15 cellular contexts compared by ENCODE assay signal in genomic region chrX:9614016-9614415, GRCh38.
DNase-seq lines count a peak whose midpoint lies in the region; TF ChIP-seq lines count a peak whose summit lies in the region.
"Had no signal": no experiment of that assay in that cellular context is flagged by ENCODE, and none has a peak within 500 bp of the region (broad histone marks: within the 10 kb centered on the region; RNA-seq: fewer than 3 reads in every experiment).

No MANE protein-coding gene starts in this region.

- no peaks in the 10 kb centered on the region; the same call in 1 of the 2 replicates for H3K27me3 Mint-ChIP-seq in HFFc6 (ENCODE audit: insufficient read depth)
- H3K27me3 Mint-ChIP-seq: activated CD4-positive, alpha-beta memory T cell treated with anti-CD3 and anti-CD28 coated beads for 36 hours; activated naive CD4-positive, alpha-beta T cell treated with anti-CD3 and anti-CD28 coated beads, Interleukin-2, amount 50 U/mL, for 24 hours had no signal

- no peak overlapping the region for H3K4me3 Mint-ChIP-seq in HFFc6
- H3K4me3 Mint-ChIP-seq: activated CD4-positive, alpha-beta memory T cell treated with anti-CD3 and anti-CD28 coated beads for 36 hours; activated naive CD4-positive, alpha-beta T cell treated with anti-CD3 and anti-CD28 coated beads, Interleukin-2, amount 50 U/mL, for 24 hours had no signal

- CTCF ChIA-PET in GM10248 (lab: Yijun Ruan, JAX) = no interaction called here

- 0 out of 2 replicates have a peak overlapping the region, but pooled peaks have one; percentile 18 for H3K27ac Mint-ChIP-seq in HFFc6
- H3K27ac Mint-ChIP-seq: activated CD4-positive, alpha-beta memory T cell treated with anti-CD3 and anti-CD28 coated beads for 36 hours; activated naive CD4-positive, alpha-beta T cell treated with anti-CD3 and anti-CD28 coated beads, Interleukin-2, amount 50 U/mL, for 24 hours had no signal

- peaks cover 34% of the 10 kb centered on the region for H3K4me1 Mint-ChIP-seq in HFFc6 (ENCODE audit: low read depth)

- TF ChIP-seq CTCF in HFFc6 (IDR thresholded peaks at IDR 0.05) (no peak), GM10248 (IDR thresholded peaks at IDR 0.05; ENCODE audit: control extremely low read depth, extremely low read depth, low read depth, missing control alignments) (no peak)

- DNase-seq in AG08396 (ENCODE audit: low spot score) (peak; percentile 15), HFFc6 (peak; percentile 59), astrocyte of the hippocampus (ENCODE audit: low read depth, low spot score) (peak; percentile 55), glomerular visceral epithelial cell (ENCODE audit: extremely low spot score) (peak; percentile 70), NCI-H446 (lab: John Stamatoyannopoulos, UW) (no peak), G401 (ENCODE audit: low spot score) (no peak), GM10248 (ENCODE audit: extremely low spot score) (no peak), NCI-H146 (lab: John Stamatoyannopoulos, UW) (no peak)
- DNase-seq: activated CD4-positive, alpha-beta memory T cell treated with anti-CD3 and anti-CD28 coated beads for 36 hours; activated T-cell treated with anti-CD3 and anti-CD28 coated beads, Interleukin-2, amount 50 U/mL, for 1 hour; COR-L47; left lung; NCI-H2171; RPMI8226 had no signal

- peaks cover 4% of the 10 kb centered on the region; the same call in 1 of the 2 replicates for H3K36me3 Mint-ChIP-seq in HFFc6 (ENCODE audit: low read depth)
- H3K36me3 Mint-ChIP-seq: activated CD4-positive, alpha-beta memory T cell treated with anti-CD3 and anti-CD28 coated beads for 36 hours had no signal

- POLR2A ChIA-PET in GM10248 (lab: Yijun Ruan, JAX) = no interaction called here

- in situ Hi-C loops in G401 (cut with HindIII; ENCODE audit: low sequenced_read_pairs) = no loop called here

- no peaks in the 10 kb centered on the region for H3K9me3 Mint-ChIP-seq in HFFc6
- H3K9me3 Mint-ChIP-seq: activated CD4-positive, alpha-beta memory T cell treated with anti-CD3 and anti-CD28 coated beads for 36 hours; activated naive CD4-positive, alpha-beta T cell treated with anti-CD3 and anti-CD28 coated beads, Interleukin-2, amount 50 U/mL, for 24 hours had no signal

Comparison
In these comparisons a context has a peak if more than half of its experiments do, and no peak if none do; other contexts are left out.
1. DNase-seq: peak in AG08396 (single experiment), HFFc6 (single experiment), astrocyte of the hippocampus (single experiment) and glomerular visceral epithelial cell (single experiment); none in NCI-H446 (0 of 2), G401 (single experiment), GM10248 (single experiment) and NCI-H146 (single experiment).